16 cellular contexts compared by ENCODE assay signal in the genomic region with DNA sequence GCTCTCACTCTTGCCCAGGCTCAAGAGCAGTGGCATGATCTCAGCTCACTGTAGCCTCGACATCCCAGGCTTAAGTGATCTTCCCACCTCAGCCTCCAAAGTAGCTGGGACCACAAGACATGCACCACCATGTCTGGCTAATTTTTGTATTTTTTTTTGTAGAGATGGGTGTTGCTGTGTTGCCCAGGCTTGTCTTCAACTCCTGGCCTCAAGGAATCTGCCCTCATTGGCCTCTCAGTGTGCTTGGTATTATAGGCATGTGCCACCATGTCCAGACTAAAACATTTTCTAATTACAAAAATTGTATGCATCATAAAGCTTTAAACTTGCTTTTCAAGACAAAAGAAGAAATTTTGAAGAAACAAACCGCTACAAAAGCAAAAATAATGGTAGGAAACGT. TPM values are rescaled to one million over a fixed set of nuclear protein-coding genes. Genes with fewer than 3 reads are reported as not detected.
A peak's percentile ranks its signal among the peaks of the same experiment; 100 is the strongest.
DNase-seq lines count a peak whose midpoint lies in the region; ATAC-seq and TF ChIP-seq lines count a peak whose summit lies in the region.
"Had no signal": no experiment of that assay in that cellular context is flagged by ENCODE, and none has a peak within 500 bp of the region (broad histone marks: within the 10 kb centered on the region; RNA-seq: fewer than 3 reads in every experiment).

No MANE protein-coding gene starts in this region.

- no peak overlapping the region for H3K27ac Mint-ChIP-seq in GM23338
- no peak overlapping the region for H3K27ac Mint-ChIP-seq in endodermal cell
- H3K27ac Mint-ChIP-seq: CD14-positive monocyte; CD4-positive, alpha-beta memory T cell had no signal

- WGBS in endodermal cell (ENCODE audit: insufficient coverage in 1 of 2, insufficient read length in 1 of 2), 2 experiments = 86 to 92% methylated on average over 1 to 3 of the region's 3 CpGs

- H3K36me3 ChIP-seq in GM23338 (ENCODE audit: insufficient read depth) = peaks cover 18% of the 10 kb centered on the region
- no peaks in the 10 kb centered on the region for H3K36me3 ChIP-seq in RWPE2 (ENCODE audit: low read depth)
- no peaks in the 10 kb centered on the region for H3K36me3 ChIP-seq in endodermal cell (ENCODE audit: control insufficient read depth, insufficient read depth, low read length)
- H3K36me3 ChIP-seq: BLaER1, HAP-1 had no signal

- H3K36me3 Mint-ChIP-seq in GM23338 (ENCODE audit: low read depth) (peaks cover 30% of the 10 kb centered on the region), endodermal cell (ENCODE audit: low read depth) (peaks cover 6% of the 10 kb centered on the region)

- intact Hi-C loops in Right ventricle myocardium inferior (cut with DNase I) = no loop called here

- H4K20me1 ChIP-seq in GM23338 (replicated peaks; ENCODE audit: insufficient read depth) = no peaks in the 10 kb centered on the region
- H4K20me1 ChIP-seq: BLaER1 had no signal

- H3K4me1 ChIP-seq in GM23338 (ENCODE audit: insufficient read depth) (peaks cover 4% of the 10 kb centered on the region), RWPE2 (ENCODE audit: insufficient read depth, poor library complexity, severe bottlenecking) (peaks cover 6% of the 10 kb centered on the region), foreskin keratinocyte (peaks cover 11% of the 10 kb centered on the region), endodermal cell (ENCODE audit: control insufficient read depth, insufficient read depth, low read length) (no peaks in the 10 kb centered on the region)
- H3K4me1 ChIP-seq: BLaER1, HAP-1 had no signal

- peaks cover 7% of the 10 kb centered on the region for H3K9me2 ChIP-seq in GM23338 (ENCODE audit: insufficient read depth)

- H3K9ac ChIP-seq in endodermal cell (ENCODE audit: extremely low read depth, low read length, poor library complexity, severe bottlenecking) = no peak overlapping the region
- H3K9ac ChIP-seq: BLaER1 had no signal

- H3K9me3 ChIP-seq in RWPE2 (ENCODE audit: severe bottlenecking) (no peaks in the 10 kb centered on the region), endodermal cell (ENCODE audit: control insufficient read depth, low read length) (peaks cover 26% of the 10 kb centered on the region)

- TF ChIP-seq CTCF in GM23338 (conservative IDR thresholded peaks at IDR 0.05; ENCODE audit: low read depth in 2 of 2) (no peak), RWPE2 (IDR thresholded peaks at IDR 0.05; ENCODE audit: poor library complexity, severe bottlenecking) (no peak), epithelial cell of esophagus (IDR thresholded peaks at IDR 0.05; ENCODE audit: insufficient read depth, low read depth, low read length, missing control alignments) (no peak), foreskin keratinocyte (conservative IDR thresholded peaks at IDR 0.05) (no peak), endodermal cell (conservative IDR thresholded peaks at IDR 0.05) (no peak)

- H3K4me3 ChIP-seq in GM23338 = no peak overlapping the region
- no peak overlapping the region for H3K4me3 ChIP-seq in RWPE2 (ENCODE audit: severe bottlenecking)
- H3K4me3 ChIP-seq in epithelial cell of esophagus (ENCODE audit: low read length) = no peak overlapping the region
- no peak overlapping the region for H3K4me3 ChIP-seq in endodermal cell (ENCODE audit: low read length)
- H3K4me3 ChIP-seq: BLaER1, HAP-1 had no signal

- 0 out of 2 replicates have a peak, but pooled peaks cover under 1% of the 10 kb centered on the region for H3F3A ChIP-seq in GM23338 (replicated peaks; ENCODE audit: low read depth)

- H3K27ac ChIP-seq in GM23338 (ENCODE audit: low read depth) = 0 out of 2 replicates have a peak overlapping the region, but pooled peaks have one; percentile 28
- H3K27ac ChIP-seq in RWPE2 (ENCODE audit: poor library complexity, severe bottlenecking) = peak overlapping the region; percentile 27
- H3K27ac ChIP-seq in foreskin keratinocyte = peak overlapping the region; percentile 45
- no peak overlapping the region for H3K27ac ChIP-seq in endodermal cell (ENCODE audit: low read depth, low read length)
- H3K27ac ChIP-seq: BLaER1 had no signal

- ATAC-seq in GM23338 (no peak), RWPE2 (ENCODE audit: low read depth) (peak; percentile 44; the same call in 2 of the 3 replicates), foreskin keratinocyte (peak; percentile 63), GM21786 (IDR thresholded peaks at IDR 0.05; ENCODE audit: unreplicated experiment) (no peak), Right ventricle myocardium inferior (no peak)

- H3K4me1 Mint-ChIP-seq in GM23338 (peaks cover 16% of the 10 kb centered on the region), endodermal cell (peaks cover 3% of the 10 kb centered on the region)
- H3K4me1 Mint-ChIP-seq: CD14-positive monocyte had no signal

- H2AFZ ChIP-seq in GM23338 = no peak overlapping the region

- no peaks in the 10 kb centered on the region for H3K27me3 ChIP-seq in GM23338 (ENCODE audit: insufficient read depth)
- H3K27me3 ChIP-seq in RWPE2 (ENCODE audit: insufficient read depth, poor library complexity, severe bottlenecking) = no peaks in the 10 kb centered on the region
- H3K27me3 ChIP-seq in foreskin keratinocyte = no peaks in the 10 kb centered on the region
- H3K27me3 ChIP-seq in endodermal cell (ENCODE audit: control insufficient read depth, insufficient read depth, low read length, poor library complexity, severe bottlenecking) = no peaks in the 10 kb centered on the region
- H3K27me3 ChIP-seq: BLaER1 had no signal

- no peaks in the 10 kb centered on the region for H3K79me2 ChIP-seq in GM23338 (replicated peaks; ENCODE audit: insufficient read depth)

- H3K4me3 Mint-ChIP-seq in GM23338 = no peak overlapping the region
- H3K4me3 Mint-ChIP-seq in endodermal cell = no peak overlapping the region
- H3K4me3 Mint-ChIP-seq: CD14-positive monocyte; CD4-positive, alpha-beta memory T cell had no signal

- H3K9me3 Mint-ChIP-seq in GM23338 = peaks cover 29% of the 10 kb centered on the region
- peaks cover 31% of the 10 kb centered on the region for H3K9me3 Mint-ChIP-seq in endodermal cell

- DNase-seq in GM23338 (ENCODE audit: low spot score) (no peak), RWPE2 (ENCODE audit: low spot score) (no peak), epithelial cell of esophagus (ENCODE audit: low read depth) (peak; percentile 91), foreskin keratinocyte (peak; percentile 92 to 95), endodermal cell (no peak), Right ventricle myocardium inferior (ENCODE audit: missing footprints) (no peak)
- DNase-seq in stimulated activated CD4-positive, alpha-beta T cell treated with anti-CD3 and anti-CD28 coated beads, Interleukin-2, amount 100 ng/mL, for 48 hours = no peak
- DNase-seq: 8988T; CD4-positive, alpha-beta memory T cell; DMS153; DMS79; GDM1 had no signal

- H3K27me3 Mint-ChIP-seq in GM23338 (ENCODE audit: insufficient read depth, low read depth, poor library complexity) = peaks cover 7% of the 10 kb centered on the region
- H3K27me3 Mint-ChIP-seq in endodermal cell (ENCODE audit: insufficient read depth) = peaks cover 2% of the 10 kb centered on the region
- H3K27me3 Mint-ChIP-seq: CD4-positive, alpha-beta memory T cell had no signal

- H3K4me2 ChIP-seq in GM23338 = no peak overlapping the region
- H3K4me2 ChIP-seq: BLaER1 had no signal

TF ChIP-seq in GM23338, 12 proteins besides CTCF, POLR2A, EP300 and RAD21:
- TF ChIP-seq CREB1 (CRISPR knock-in tag; IDR thresholded peaks at IDR 0.05; ENCODE audit: low read depth) (no peak), NANOG (IDR thresholded peaks at IDR 0.05; ENCODE audit: borderline replicate concordance) (no peak)
TF ChIP-seq in GM23338: peak in this region for 0.

RNA-seq across cellular contexts. Expression of a gene that starts 20.1 kb away (rescaled TPM):
- total RNA-seq in GM23338 (2014; rRNA removed; shearing (Covaris generic)) = 487 and 499 TPM in 2 replicates
- 273 and 285 TPM in 2 replicates for polyA plus RNA-seq in GM23338 (2016; fragmentation: Nextera tagmentation; extraction: Ambion mirVana)
- 109 and 114 TPM in 2 replicates for total RNA-seq in foreskin keratinocyte
- 131 and 132 TPM in 2 replicates for polyA plus RNA-seq in foreskin keratinocyte
- total RNA-seq in endodermal cell = 10 to 100 TPM in 1 of 2 donors, under 1 TPM in 1; 0.40 to 15.1 TPM
- polyA plus RNA-seq in endodermal cell (2013, experiment 1 of 2) = 35.6 TPM
- polyA plus RNA-seq in endodermal cell (2013, experiment 2 of 2) = 31.5 TPM
- 28.5 TPM for total RNA-seq in Right ventricle myocardium inferior

RNA-seq across cellular contexts. Expression of a gene that starts 29.6 kb away (rescaled TPM):
- total RNA-seq in GM23338 (2014; rRNA removed; shearing (Covaris generic)) = 33.8 and 45.1 TPM in 2 replicates
- polyA plus RNA-seq in GM23338 (2016; fragmentation: Nextera tagmentation; extraction: Ambion mirVana) = 32.5 and 33.1 TPM in 2 replicates
- total RNA-seq in foreskin keratinocyte = 12.1 and 16.0 TPM in 2 replicates
- polyA plus RNA-seq in foreskin keratinocyte = 10.2 and 10.7 TPM in 2 replicates
- 10 to 100 TPM; 27.8 to 31.9 TPM for total RNA-seq in endodermal cell
- polyA plus RNA-seq in endodermal cell (2013, experiment 1 of 2) = 26.0 TPM
- 24.1 TPM for polyA plus RNA-seq in endodermal cell (2013, experiment 2 of 2)
- total RNA-seq in Right ventricle myocardium inferior = 9.8 TPM

RNA-seq across cellular contexts. Expression of a gene that starts 44.9 kb away (rescaled TPM):
- 4.0 and 4.6 TPM in 2 replicates for total RNA-seq in GM23338 (2014; rRNA removed; shearing (Covaris generic))
- 8.2 and 8.7 TPM in 2 replicates for polyA plus RNA-seq in GM23338 (2016; fragmentation: Nextera tagmentation; extraction: Ambion mirVana)
- total RNA-seq in foreskin keratinocyte = 6.2 and 7.9 TPM in 2 replicates
- 8.2 and 9.8 TPM in 2 replicates for polyA plus RNA-seq in foreskin keratinocyte
- total RNA-seq in endodermal cell = not detected
- 0.32 TPM for polyA plus RNA-seq in endodermal cell (2013, experiment 1 of 2)
- polyA plus RNA-seq in endodermal cell (2013, experiment 2 of 2) = 0.37 TPM
- 2.5 TPM for total RNA-seq in Right ventricle myocardium inferior

Comparison
In these comparisons a context has a peak if more than half of its experiments do, and no peak if none do; other contexts are left out.
1. ATAC-seq: peak in RWPE2 (single experiment) and foreskin keratinocyte (single experiment); none in GM23338 (single experiment), GM21786 (single experiment) and Right ventricle myocardium inferior (single experiment).
2. DNase-seq: peak in epithelial cell of esophagus (single experiment) and foreskin keratinocyte (2 of 2); none in GM23338 (single experiment), RWPE2 (single experiment), endodermal cell (single experiment), Right ventricle myocardium inferior (single experiment) and stimulated activated CD4-positive, alpha-beta T cell treated with anti-CD3 and anti-CD28 coated beads, Interleukin-2, amount 100 ng/mL, for 48 hours (0 of 2).